In the genomic region with DNA sequence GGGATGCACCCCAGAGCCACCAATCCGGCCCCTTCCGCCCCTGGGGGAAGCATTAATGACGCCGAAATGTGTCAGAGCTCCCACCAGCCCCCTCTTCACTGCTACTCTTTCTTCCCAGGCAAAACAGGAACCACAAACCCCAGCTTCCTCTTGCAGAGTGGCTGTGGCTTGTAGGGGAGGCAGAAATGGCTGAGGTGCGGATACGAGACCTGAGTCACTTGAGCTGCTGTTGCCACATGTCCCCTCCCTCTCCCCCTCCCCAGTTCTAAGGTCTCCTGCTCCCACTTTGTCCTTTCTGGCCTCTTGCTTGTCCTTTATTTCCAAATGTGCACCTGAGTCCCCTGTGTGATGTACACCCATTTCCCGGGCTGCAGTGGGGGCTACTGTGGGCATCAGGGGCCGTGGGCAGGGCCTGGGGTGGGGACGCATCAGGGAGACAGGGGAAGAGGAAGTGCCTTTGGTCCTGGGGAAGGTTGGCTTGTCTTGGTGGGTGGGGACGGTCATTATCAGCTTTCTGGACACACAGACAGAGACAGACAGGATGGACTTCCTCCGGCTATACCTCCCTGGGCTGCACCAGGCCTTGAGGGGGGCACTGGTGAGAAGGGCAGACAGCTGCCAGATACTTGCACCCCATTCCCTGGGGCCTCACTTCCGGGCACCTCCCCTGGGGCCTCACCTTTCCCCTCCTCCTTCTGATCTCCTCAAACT, we compare ENCODE assay signal across 1 cellular context.
A peak's percentile ranks its signal among the peaks of the same experiment; 100 is the strongest.
TF ChIP-seq lines count a peak whose summit lies in the region.

Gene APOBR, plus strand, starts transcription at position 503 of the 711 bp plus-strand sequence. Its CDS starts 39 bp downstream, at position 542.

TF ChIP-seq in K562, 482 proteins besides CTCF, POLR2A, EP300 and RAD21 (continued from another document and continues in another):
- no peak for TF ChIP-seq KAT7 (CRISPR knock-in tag; IDR thresholded peaks at IDR 0.05; ENCODE audit: borderline replicate concordance)
- no peak for TF ChIP-seq MYBL2 (IDR thresholded peaks at IDR 0.05; ENCODE audit: low read depth)
- no peak for TF ChIP-seq MYBL2 (CRISPR knock-in tag; IDR thresholded peaks at IDR 0.05; ENCODE audit: borderline replicate concordance)
- peak; percentile 21; the same call in 1 of the 2 replicates for TF ChIP-seq TCF3 (CRISPR knock-in tag; IDR thresholded peaks at IDR 0.05)
- no peak for TF ChIP-seq HLTF (IDR thresholded peaks at IDR 0.05)
- TF ChIP-seq SUPT5H (IDR thresholded peaks at IDR 0.05) = peak; percentile 38; the same call in 1 of the 2 replicates
- TF ChIP-seq, protein P1, sequence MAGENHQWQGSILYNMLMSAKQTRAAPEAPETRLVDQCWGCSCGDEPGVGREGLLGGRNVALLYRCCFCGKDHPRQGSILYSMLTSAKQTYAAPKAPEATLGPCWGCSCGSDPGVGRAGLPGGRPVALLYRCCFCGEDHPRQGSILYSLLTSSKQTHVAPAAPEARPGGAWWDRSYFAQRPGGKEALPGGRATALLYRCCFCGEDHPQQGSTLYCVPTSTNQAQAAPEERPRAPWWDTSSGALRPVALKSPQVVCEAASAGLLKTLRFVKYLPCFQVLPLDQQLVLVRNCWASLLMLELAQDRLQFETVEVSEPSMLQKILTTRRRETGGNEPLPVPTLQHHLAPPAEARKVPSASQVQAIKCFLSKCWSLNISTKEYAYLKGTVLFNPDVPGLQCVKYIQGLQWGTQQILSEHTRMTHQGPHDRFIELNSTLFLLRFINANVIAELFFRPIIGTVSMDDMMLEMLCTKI (IDR thresholded peaks at IDR 0.05; ENCODE audit: partially characterized antibody) = no peak
- TF ChIP-seq NFXL1 (CRISPR knock-in tag; IDR thresholded peaks at IDR 0.05) = no peak
- TF ChIP-seq ID3 (CRISPR knock-in tag; IDR thresholded peaks at IDR 0.05) = no peak
- TF ChIP-seq ID3 (tag; IDR thresholded peaks at IDR 0.05) = peak; percentile 60
- TF ChIP-seq, protein P2, sequence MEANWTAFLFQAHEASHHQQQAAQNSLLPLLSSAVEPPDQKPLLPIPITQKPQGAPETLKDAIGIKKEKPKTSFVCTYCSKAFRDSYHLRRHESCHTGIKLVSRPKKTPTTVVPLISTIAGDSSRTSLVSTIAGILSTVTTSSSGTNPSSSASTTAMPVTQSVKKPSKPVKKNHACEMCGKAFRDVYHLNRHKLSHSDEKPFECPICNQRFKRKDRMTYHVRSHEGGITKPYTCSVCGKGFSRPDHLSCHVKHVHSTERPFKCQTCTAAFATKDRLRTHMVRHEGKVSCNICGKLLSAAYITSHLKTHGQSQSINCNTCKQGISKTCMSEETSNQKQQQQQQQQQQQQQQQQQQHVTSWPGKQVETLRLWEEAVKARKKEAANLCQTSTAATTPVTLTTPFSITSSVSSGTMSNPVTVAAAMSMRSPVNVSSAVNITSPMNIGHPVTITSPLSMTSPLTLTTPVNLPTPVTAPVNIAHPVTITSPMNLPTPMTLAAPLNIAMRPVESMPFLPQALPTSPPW (CRISPR knock-in tag; IDR thresholded peaks at IDR 0.05) = peak; percentile 73
- TF ChIP-seq HDAC1 (IDR thresholded peaks at IDR 0.05) = peak in 1 of 2 experiments; percentile 11; a peak in 1 of 4 replicates
- peak; percentile 70; the same call in 1 of the 2 replicates for TF ChIP-seq AFF4 (CRISPR knock-in tag; IDR thresholded peaks at IDR 0.05)
- TF ChIP-seq ZNF444 (CRISPR knock-in tag; IDR thresholded peaks at IDR 0.05) = peak; percentile 90
- TF ChIP-seq, protein P3, sequence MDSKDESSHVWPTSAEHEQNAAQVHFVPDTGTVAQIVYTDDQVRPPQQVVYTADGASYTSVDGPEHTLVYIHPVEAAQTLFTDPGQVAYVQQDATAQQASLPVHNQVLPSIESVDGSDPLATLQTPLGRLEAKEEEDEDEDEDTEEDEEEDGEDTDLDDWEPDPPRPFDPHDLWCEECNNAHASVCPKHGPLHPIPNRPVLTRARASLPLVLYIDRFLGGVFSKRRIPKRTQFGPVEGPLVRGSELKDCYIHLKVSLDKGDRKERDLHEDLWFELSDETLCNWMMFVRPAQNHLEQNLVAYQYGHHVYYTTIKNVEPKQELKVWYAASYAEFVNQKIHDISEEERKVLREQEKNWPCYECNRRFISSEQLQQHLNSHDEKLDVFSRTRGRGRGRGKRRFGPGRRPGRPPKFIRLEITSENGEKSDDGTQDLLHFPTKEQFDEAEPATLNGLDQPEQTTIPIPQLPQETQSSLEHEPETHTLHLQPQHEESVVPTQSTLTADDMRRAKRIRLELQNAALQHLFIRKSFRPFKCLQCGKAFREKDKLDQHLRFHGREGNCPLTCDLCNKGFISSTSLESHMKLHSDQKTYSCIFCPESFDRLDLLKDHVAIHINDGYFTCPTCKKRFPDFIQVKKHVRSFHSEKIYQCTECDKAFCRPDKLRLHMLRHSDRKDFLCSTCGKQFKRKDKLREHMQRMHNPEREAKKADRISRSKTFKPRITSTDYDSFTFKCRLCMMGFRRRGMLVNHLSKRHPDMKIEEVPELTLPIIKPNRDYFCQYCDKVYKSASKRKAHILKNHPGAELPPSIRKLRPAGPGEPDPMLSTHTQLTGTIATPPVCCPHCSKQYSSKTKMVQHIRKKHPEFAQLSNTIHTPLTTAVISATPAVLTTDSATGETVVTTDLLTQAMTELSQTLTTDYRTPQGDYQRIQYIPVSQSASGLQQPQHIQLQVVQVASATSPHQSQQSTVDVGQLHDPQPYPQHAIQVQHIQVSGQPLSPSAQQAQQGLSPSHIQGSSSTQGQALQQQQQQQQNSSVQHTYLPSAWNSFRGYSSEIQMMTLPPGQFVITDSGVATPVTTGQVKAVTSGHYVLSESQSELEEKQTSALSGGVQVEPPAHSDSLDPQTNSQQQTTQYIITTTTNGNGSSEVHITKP (IDR thresholded peaks at IDR 0.05; ENCODE audit: partially characterized antibody) = peak; percentile 76
- TF ChIP-seq THRB (CRISPR knock-in tag; conservative IDR thresholded peaks at IDR 0.05) = no peak
- TF ChIP-seq ETS2 (tag; IDR thresholded peaks at IDR 0.05; ENCODE audit: borderline replicate concordance, poor library complexity, severe bottlenecking) = no peak
- no peak for TF ChIP-seq HNRNPL (IDR thresholded peaks at IDR 0.05; ENCODE audit: low read depth, low read length)
- TF ChIP-seq ZNF133 (CRISPR knock-in tag; IDR thresholded peaks at IDR 0.05) = no peak
- peak; percentile 98 for TF ChIP-seq SPI1 (IDR thresholded peaks at IDR 0.05; ENCODE audit: borderline replicate concordance, low read depth, low read length)
- peak; percentile 30 for TF ChIP-seq TAF1 (IDR thresholded peaks at IDR 0.05; ENCODE audit: control insufficient read depth, extremely low read depth, insufficient read depth, low read length, severe bottlenecking)
- TF ChIP-seq, protein P4, sequence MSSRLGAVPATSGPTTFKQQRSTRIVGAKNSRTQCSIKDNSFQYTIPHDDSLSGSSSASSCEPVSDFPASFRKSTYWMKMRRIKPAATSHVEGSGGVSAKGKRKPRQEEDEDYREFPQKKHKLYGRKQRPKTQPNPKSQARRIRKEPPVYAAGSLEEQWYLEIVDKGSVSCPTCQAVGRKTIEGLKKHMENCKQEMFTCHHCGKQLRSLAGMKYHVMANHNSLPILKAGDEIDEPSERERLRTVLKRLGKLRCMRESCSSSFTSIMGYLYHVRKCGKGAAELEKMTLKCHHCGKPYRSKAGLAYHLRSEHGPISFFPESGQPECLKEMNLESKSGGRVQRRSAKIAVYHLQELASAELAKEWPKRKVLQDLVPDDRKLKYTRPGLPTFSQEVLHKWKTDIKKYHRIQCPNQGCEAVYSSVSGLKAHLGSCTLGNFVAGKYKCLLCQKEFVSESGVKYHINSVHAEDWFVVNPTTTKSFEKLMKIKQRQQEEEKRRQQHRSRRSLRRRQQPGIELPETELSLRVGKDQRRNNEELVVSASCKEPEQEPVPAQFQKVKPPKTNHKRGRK (tag; IDR thresholded peaks at IDR 0.05) = no peak
- no peak for TF ChIP-seq CTCFL (IDR thresholded peaks at IDR 0.05; ENCODE audit: borderline replicate concordance, insufficient read depth, low read depth, low read length, poor library complexity, severe bottlenecking)
- TF ChIP-seq HDGF (IDR thresholded peaks at IDR 0.05) = peak; percentile 95
- TF ChIP-seq PCBP2 (IDR thresholded peaks at IDR 0.05; ENCODE audit: low read depth, low read length, poor library complexity, severe bottlenecking) = no peak
- TF ChIP-seq KDM1A (IDR thresholded peaks at IDR 0.05) = peak in 1 of 2 experiments; percentile 81; a peak in 2 of 4 replicates
- no peak for TF ChIP-seq CEBPZ (IDR thresholded peaks at IDR 0.05; ENCODE audit: borderline replicate concordance, low read depth, low read length)
- no peak for TF ChIP-seq ZC3H4 (CRISPR knock-in tag; IDR thresholded peaks at IDR 0.05; ENCODE audit: borderline replicate concordance)
- 0 out of 2 replicates have a peak, but pooled peaks have one; percentile 34 for TF ChIP-seq ZBTB1 (CRISPR knock-in tag; IDR thresholded peaks at IDR 0.05; ENCODE audit: borderline replicate concordance, low read depth)
- TF ChIP-seq YY1 (IDR thresholded peaks at IDR 0.05; ENCODE audit: borderline replicate concordance in 1 of 3, control insufficient read depth in 1 of 3, extremely low read depth in 1 of 3, insufficient read depth in 3 of 3, insufficient read length in 1 of 3, insufficient replicate concordance in 2 of 3, low read depth in 1 of 3, low read length in 2 of 3) = peak in 2 of 3 experiments; percentile 32 to 53
- no peak for TF ChIP-seq FOXP1 (CRISPR knock-in tag; IDR thresholded peaks at IDR 0.05)
- 0 out of 2 replicates have a peak, but pooled peaks have one; percentile 38 for TF ChIP-seq MAX (CRISPR knock-in tag; IDR thresholded peaks at IDR 0.05)
- TF ChIP-seq ZNF175 (CRISPR knock-in tag; IDR thresholded peaks at IDR 0.05; ENCODE audit: low read depth) = peak; percentile 42
